In genomic region chr4:79650217-79650616, GRCh38 we compare ENCODE assay signal across 21 cellular contexts.
A peak's percentile ranks its signal among the peaks of the same experiment; 100 is the strongest.
DNase-seq lines count a peak whose midpoint lies in the region; ATAC-seq and TF ChIP-seq lines count a peak whose summit lies in the region.
"Had no signal": no experiment of that assay in that cellular context is flagged by ENCODE, and none has a peak within 500 bp of the region (broad histone marks: within the 10 kb centered on the region; RNA-seq: fewer than 3 reads in every experiment).

No MANE protein-coding gene starts in this region.

- H3K4me3 ChIP-seq in HUES6 (ENCODE audit: low read depth, low read length) (no peak overlapping the region), brain microvascular endothelial cell (ENCODE audit: low read depth, low read length) (no peak overlapping the region), tibial artery (no peak overlapping the region), esophagus squamous epithelium (no peak overlapping the region)
- H3K4me3 ChIP-seq: ascending aorta, left lung, SJSA1, suprapubic skin, uterus had no signal

- peaks cover 66% of the 10 kb centered on the region for H3K4me1 ChIP-seq in HUES6 (ENCODE audit: control insufficient read depth, insufficient read depth, low read length)
- H3K4me1 ChIP-seq in tibial artery, result peaks cover 0 to 38% (median 14%) of the 10 kb centered on the region in 4 donors
- peaks cover 0 to 47% (median 18%) of the 10 kb centered on the region in 3 donors for H3K4me1 ChIP-seq in esophagus squamous epithelium
- H3K4me1 ChIP-seq: uterus had no signal

- 57 to 70% methylated on average over 2 of the region's 2 CpGs for WGBS in esophagus squamous epithelium, 2 donors

- no peak overlapping the region for H3K9ac ChIP-seq in HUES6 (ENCODE audit: low read length)

- TF ChIP-seq CTCF in brain microvascular endothelial cell (IDR thresholded peaks at IDR 0.05; ENCODE audit: low read depth, low read length, missing control alignments), result no peak
- TF ChIP-seq CTCF in tibial artery (IDR thresholded peaks at IDR 0.05), result no peak
- no peak for TF ChIP-seq CTCF in esophagus squamous epithelium (IDR thresholded peaks at IDR 0.05)

- H3K9me3 ChIP-seq in HUES6 (ENCODE audit: control insufficient read depth, insufficient read depth, low read depth, low read length) (no peaks in the 10 kb centered on the region), tibial artery (no peaks in the 10 kb centered on the region), esophagus squamous epithelium (no peaks in the 10 kb centered on the region)
- H3K9me3 ChIP-seq: ascending aorta, left lung, SJSA1, suprapubic skin, uterus had no signal

- H3K36me3 ChIP-seq in HUES6 (ENCODE audit: control insufficient read depth, insufficient read depth, low read length), result no peaks in the 10 kb centered on the region
- H3K36me3 ChIP-seq in brain microvascular endothelial cell (replicated peaks), result no peaks in the 10 kb centered on the region
- H3K36me3 ChIP-seq in tibial artery, result no peaks in the 10 kb centered on the region
- no peaks in the 10 kb centered on the region for H3K36me3 ChIP-seq in esophagus squamous epithelium
- H3K36me3 ChIP-seq: ascending aorta, left lung, SJSA1, suprapubic skin, uterus had no signal

- H3K27me3 ChIP-seq in HUES6 (ENCODE audit: control insufficient read depth, insufficient read depth, low read length) (no peaks in the 10 kb centered on the region), brain microvascular endothelial cell (replicated peaks) (no peaks in the 10 kb centered on the region), tibial artery (no peaks in the 10 kb centered on the region), esophagus squamous epithelium (no peaks in the 10 kb centered on the region)
- H3K27me3 ChIP-seq: ascending aorta, left lung, SJSA1, suprapubic skin, uterus had no signal

- DNase-seq in brain microvascular endothelial cell, result no peak
- DNase-seq in iris pigment epithelial cell (ENCODE audit: low read depth), result peak; percentile 14
- no peak for DNase-seq in tibial artery
- DNase-seq in esophagus squamous epithelium (lab: John Stamatoyannopoulos, UW), result no peak
- no peak for DNase-seq in SIG-M5 (lab: John Stamatoyannopoulos, UW)
- DNase-seq: activated CD4-positive, alpha-beta T cell treated with anti-CD3 and anti-CD28 coated beads, Interleukin-2, amount 50 U/mL, for 1 hour; CD4-positive, alpha-beta T cell; effector CD4-positive, alpha-beta T cell; Kasumi-1; left lung; midbrain; NCI-H1092 treated with DMSO at 0.1 percent for 48 hours; NCI-H2081 treated with DMSO at 0.1 percent for 48 hours; NK-92 treated with Interleukin-12 subunit alpha and Interleukin-12 subunit beta, amount 100 ng/mL, for 24 hours; uterus had no signal

- intact Hi-C loops in tibial artery (cut with DNase I; ENCODE audit: low total_unique reads) (no loop called here), esophagus squamous epithelium (cut with DNase I) (no loop called here)

- H3K27ac ChIP-seq in HUES6 (ENCODE audit: low read depth, low read length) (peak overlapping the region; percentile 70; the same call in 1 of the 2 replicates), brain microvascular endothelial cell (peak overlapping the region; percentile 85), tibial artery (peak overlapping the region; percentile 57 to 60), esophagus squamous epithelium (no peak overlapping the region)
- H3K27ac ChIP-seq: left lung, SJSA1 had no signal

- no peak for TF ChIP-seq POLR2A in esophagus squamous epithelium (IDR thresholded peaks at IDR 0.05)

- no peak for ATAC-seq in HG03565 (IDR thresholded peaks at IDR 0.05; ENCODE audit: unreplicated experiment)
- ATAC-seq: sciatic nerve had no signal

- in situ Hi-C loops in brain microvascular endothelial cell (cut with HindIII; ENCODE audit: low pct_ligation_motif_present, low sequenced_read_pairs), result no loop called here

Comparison
In these comparisons a context has a peak if more than half of its experiments do, and no peak if none do; other contexts are left out.
1. H3K27ac ChIP-seq: peak in HUES6 (single experiment), brain microvascular endothelial cell (single experiment) and tibial artery (2 of 2); none in esophagus squamous epithelium (0 of 4).